Comparison of ENCODE assay signal across 8 cellular contexts in the genomic region with DNA sequence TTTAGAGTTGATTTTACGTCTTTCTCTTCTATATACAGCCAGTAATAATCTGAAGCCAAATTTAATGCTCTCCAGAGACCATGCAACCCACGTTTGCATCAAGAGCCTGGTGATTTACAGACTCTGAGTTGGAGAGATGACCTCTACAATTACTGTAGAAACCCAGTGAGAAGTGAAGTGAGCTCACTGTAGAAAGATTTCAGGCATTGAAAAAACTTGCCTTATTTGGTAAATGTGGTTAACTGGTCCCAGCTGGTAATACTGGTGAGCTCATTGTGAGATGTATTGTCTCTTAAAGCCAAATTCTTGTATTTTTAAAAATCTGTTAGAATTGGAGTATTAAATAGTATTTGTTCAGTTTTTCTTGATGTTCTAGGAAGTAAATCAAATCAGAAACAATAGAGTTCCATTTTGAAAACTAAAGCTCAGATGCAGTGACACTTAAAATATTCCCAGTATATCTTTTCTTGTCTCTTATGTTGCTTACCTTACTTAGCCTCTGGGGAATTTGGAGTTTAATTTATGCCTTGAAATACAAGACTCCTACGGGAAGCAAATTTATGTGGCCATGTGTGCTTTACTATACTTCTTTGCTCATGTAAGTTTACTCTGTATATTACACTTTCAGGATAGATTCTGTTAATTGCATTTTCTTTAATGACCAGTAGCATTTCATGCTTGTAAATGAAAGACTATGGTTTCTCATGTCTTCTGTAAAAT.
DNase-seq lines count a peak whose midpoint lies in the region; ATAC-seq and TF ChIP-seq lines count a peak whose summit lies in the region.

No MANE protein-coding gene starts in this region.

- peak overlapping the region; percentile 83 for H3K27ac Mint-ChIP-seq in type B pancreatic cell

- intact Hi-C loops in A673 (cut with micrococcal nuclease; ENCODE audit: unreplicated experiment), result no loop called here

- peak; percentile 93 for ATAC-seq in GM21576 (IDR thresholded peaks at IDR 0.05; ENCODE audit: unreplicated experiment)

- H3K4me1 Mint-ChIP-seq in type B pancreatic cell (ENCODE audit: unreplicated experiment), result peaks cover 33% of the 10 kb centered on the region

- no TSS peak for BruUV-seq in A673 (replicated peaks; lab: Mats Ljungman, UMichigan)

- peak overlapping the region; percentile 35 for H3K27ac ChIP-seq in A673 (ENCODE audit: low read depth, low read length, poor library complexity, severe bottlenecking)

- H3K4me3 ChIP-seq in A673 (ENCODE audit: low read depth, low read length, poor library complexity, severe bottlenecking) (no peak overlapping the region), foreskin fibroblast (ENCODE audit: low read depth in 1 of 2, low read length in 2 of 2) (no peak overlapping the region)

- CTCF ChIA-PET in A673 (lab: Charles Lee), result no interaction called here

- no peaks in the 10 kb centered on the region for H3K36me3 ChIP-seq in A673 (ENCODE audit: insufficient read depth, low read length, poor library complexity, severe bottlenecking)

- H3K9me3 ChIP-seq in A673 (ENCODE audit: low read depth, low read length, poor library complexity, severe bottlenecking), result no peaks in the 10 kb centered on the region

- no peaks in the 10 kb centered on the region for H3K27me3 ChIP-seq in A673 (replicated peaks; ENCODE audit: insufficient read depth, low read depth, low read length, poor library complexity)

- peaks cover 24% of the 10 kb centered on the region for H3K4me1 ChIP-seq in A673 (ENCODE audit: insufficient read depth, low read length, poor library complexity, severe bottlenecking)

- H3K36me3 Mint-ChIP-seq in type B pancreatic cell, result peaks cover 18% of the 10 kb centered on the region

- POLR2A ChIA-PET in A673 (lab: Charles Lee; ENCODE audit: low non-redundant PET), result no interaction called here

- peak overlapping the region; percentile 37 for H3K4me3 Mint-ChIP-seq in type B pancreatic cell

- TF ChIP-seq CTCF in A673 (conservative IDR thresholded peaks at IDR 0.05; ENCODE audit: low read depth, low read length) (no peak), foreskin fibroblast (IDR thresholded peaks at IDR 0.05; ENCODE audit: low read depth, low read length) (no peak), type B pancreatic cell (conservative IDR thresholded peaks at IDR 0.05) (no peak)

- H3K9me3 Mint-ChIP-seq in type B pancreatic cell, result peaks cover 13% of the 10 kb centered on the region

- peak; percentile 88 for DNase-seq in A673 (ENCODE audit: low spot score)
- peak; percentile 96 for DNase-seq in M059J (ENCODE audit: low read depth)
- peak; percentile 91 to 92 for DNase-seq in foreskin fibroblast
- no peak for DNase-seq in type B pancreatic cell (ENCODE audit: extremely low spot score, unreplicated experiment)
- no peak for DNase-seq in NCI-H1092 treated with DMSO at 0.1 percent for 48 hours (lab: John Stamatoyannopoulos, UW)
- DNase-seq in germinal center (ENCODE audit: low spot score), result no peak
- no peak for DNase-seq in NCI-H526 treated with DMSO at 0.1 percent for 48 hours (lab: John Stamatoyannopoulos, UW)

- H3K27me3 Mint-ChIP-seq in type B pancreatic cell, result no peaks in the 10 kb centered on the region

Comparison
In these comparisons a context has a peak if more than half of its experiments do, and no peak if none do; other contexts are left out.
1. DNase-seq: peak in A673 (single experiment), M059J (single experiment) and foreskin fibroblast (2 of 2); none in type B pancreatic cell (single experiment), NCI-H1092 treated with DMSO at 0.1 percent for 48 hours (single experiment), germinal center (single experiment) and NCI-H526 treated with DMSO at 0.1 percent for 48 hours (single experiment).